Comparison of ENCODE assay signal across 21 cellular contexts in the genomic region with DNA sequence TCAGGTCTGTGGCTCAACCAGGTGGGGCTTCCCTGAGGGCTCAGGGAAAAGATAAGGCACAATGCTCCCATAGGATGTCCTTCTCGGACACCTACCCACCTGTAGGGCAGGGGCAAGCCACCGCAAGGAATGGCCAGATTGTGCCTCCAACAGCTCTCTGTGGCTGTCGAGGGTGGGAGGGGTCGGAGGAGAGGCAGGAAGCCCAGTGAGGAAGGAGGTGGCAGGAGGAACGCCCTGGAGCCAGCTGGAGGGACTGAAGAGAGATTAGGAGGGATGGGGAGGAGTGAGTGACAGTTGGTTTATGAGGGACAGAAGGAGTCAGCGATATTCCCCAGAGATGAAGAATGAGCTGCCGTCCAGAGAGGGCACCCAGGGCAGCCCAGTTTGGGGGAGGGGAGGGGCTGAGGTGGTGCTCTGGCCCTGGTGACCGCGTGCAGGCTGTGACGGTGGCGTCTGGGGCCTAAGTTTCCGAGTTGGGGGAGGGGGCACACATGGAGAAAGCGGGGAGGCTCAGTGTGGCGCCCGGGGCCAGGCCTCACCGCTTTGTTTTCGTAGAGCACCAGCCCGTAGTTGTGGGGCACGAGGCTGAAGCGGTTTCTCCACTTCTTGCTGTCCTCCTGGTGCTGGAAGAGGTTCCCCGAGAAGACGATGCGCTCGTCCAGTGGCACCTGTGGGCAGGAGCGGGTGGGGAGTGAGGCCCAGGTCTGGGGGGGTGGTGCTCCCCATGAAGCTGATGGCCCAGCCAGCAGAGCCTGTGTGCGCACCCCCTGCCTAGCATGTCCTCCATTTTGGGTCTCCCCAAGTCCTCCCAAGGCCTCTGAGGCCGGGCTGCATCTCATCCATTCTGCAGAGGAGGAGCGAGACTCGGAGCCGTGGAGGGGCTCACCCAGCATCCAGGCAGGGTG.
DNase-seq lines count a peak whose midpoint lies in the region; ATAC-seq, FAIRE-seq and TF ChIP-seq lines count a peak whose summit lies in the region.
"Had no signal": no experiment of that assay in that cellular context is flagged by ENCODE, and none has a peak within 500 bp of the region (broad histone marks: within the 10 kb centered on the region; RNA-seq: fewer than 3 reads in every experiment).

No MANE protein-coding gene starts in this region.

- no peak overlapping the region for H3K4ac ChIP-seq in neuronal stem cell (ENCODE audit: low read length)

- DNase-seq in HepG2 (ENCODE audit: low spot score) (no peak), right lobe of liver (no peak), chondrocyte (ENCODE audit: low spot score) (no peak), neuronal stem cell (ENCODE audit: low spot score) (no peak), T-helper 2 cell (no peak), natural killer cell (no peak)
- DNase-seq in stimulated activated CD8-positive, alpha-beta memory T cell treated with anti-CD3 and anti-CD28 coated beads, Interleukin-4, amount 100 ng/mL, for 48 hours: no peak
- DNase-seq: activated CD4-positive, alpha-beta T cell treated with anti-CD3 and anti-CD28 coated beads for 1 hour; activated gamma-delta T cell; CD8-positive, alpha-beta T cell; DND-41; NCI-H1417 treated with DMSO at 0.1 percent for 48 hours; SIG-M5 had no signal

- H3K27ac Mint-ChIP-seq in chondrocyte (ENCODE audit: unreplicated experiment) (peak overlapping the region; percentile 77), natural killer cell (no peak overlapping the region)
- H3K27ac Mint-ChIP-seq: CD8-positive, alpha-beta T cell; natural killer cell treated with Interleukin-12 subunit alpha and Interleukin-12 subunit beta and Interleukin-15 and Interleukin-18, amount 100 ng/mL, for 72 hours; stimulated activated naive CD8-positive, alpha-beta T cell treated with anti-CD3 and anti-CD28 coated beads, Interleukin-15, Interleukin-2, amounts not matched to agents 100 ng/mL and 50 ng/mL, for 24 hours; T-helper 1 cell treated with Interleukin-12 subunit alpha and Interleukin-12 subunit beta and Interleukin-4 antibody, amounts not matched to agents 30 μg/mL and 1 μg/mL, for 36 hours had no signal

- H3K14ac ChIP-seq in neuronal stem cell (ENCODE audit: low read length): no peak overlapping the region

- no TSS peak for BruUV-seq in HepG2 (replicated peaks; lab: Mats Ljungman, UMichigan)

- H3K79me2 ChIP-seq in HepG2 (ENCODE audit: insufficient read depth, low read length): no peaks in the 10 kb centered on the region

- no peak for TF ChIP-seq CTCF in HepG2 (CRISPR knock-in tag; IDR thresholded peaks at IDR 0.05)
- TF ChIP-seq CTCF in right lobe of liver (IDR thresholded peaks at IDR 0.05): no peak
- TF ChIP-seq CTCF in chondrocyte (IDR thresholded peaks at IDR 0.05): no peak
- no peak for TF ChIP-seq CTCF in natural killer cell (IDR thresholded peaks at IDR 0.05)

- TF ChIP-seq EP300 in HepG2 (IDR thresholded peaks at IDR 0.05; ENCODE audit: low read depth in 2 of 2, low read length in 2 of 2) (no peak), HepG2 (CRISPR knock-in tag; IDR thresholded peaks at IDR 0.05; ENCODE audit: borderline replicate concordance) (no peak)

- no peak overlapping the region for H3K4me3 Mint-ChIP-seq in chondrocyte (ENCODE audit: unreplicated experiment)
- no peak overlapping the region for H3K4me3 Mint-ChIP-seq in natural killer cell
- H3K4me3 Mint-ChIP-seq: CD8-positive, alpha-beta T cell; natural killer cell treated with Interleukin-12 subunit alpha and Interleukin-12 subunit beta and Interleukin-15 and Interleukin-18, amount 100 ng/mL, for 72 hours; stimulated activated naive CD8-positive, alpha-beta T cell treated with anti-CD3 and anti-CD28 coated beads, Interleukin-15, Interleukin-2, amounts not matched to agents 100 ng/mL and 50 ng/mL, for 24 hours; T-helper 1 cell treated with Interleukin-12 subunit alpha and Interleukin-12 subunit beta and Interleukin-4 antibody, amounts not matched to agents 30 μg/mL and 1 μg/mL, for 36 hours had no signal

- H3K4me2 ChIP-seq in HepG2 (ENCODE audit: low read depth, low read length) (no peak overlapping the region), neuronal stem cell (ENCODE audit: insufficient read depth, low read length, poor library complexity, severe bottlenecking) (no peak overlapping the region)

- peak overlapping the region; percentile 42 for H2BK5ac ChIP-seq in neuronal stem cell (ENCODE audit: low read length)

- H3K4me1 ChIP-seq in HepG2 (ENCODE audit: insufficient read depth, low read length) (0 out of 2 replicates have a peak, but pooled peaks cover 1% of the 10 kb centered on the region), right lobe of liver (peaks cover 0 to 4% (median 1%) of the 10 kb centered on the region in 4 donors), neuronal stem cell (ENCODE audit: control insufficient read depth in 2 of 2, insufficient read depth in 1 of 2, low read depth in 1 of 2, low read length in 2 of 2) (peaks cover 12 to 17% of the 10 kb centered on the region in 2 donors)

- POLR2A ChIA-PET in HepG2 (lab: Yijun Ruan, JAX): interaction anchor here (1.2 kb wide), 1 partner anchor 19 kb away, joined by 7 read pairs; no protein-coding TSS in a partner anchor

- H2BK120ac ChIP-seq in neuronal stem cell (ENCODE audit: low read depth, low read length): no peak overlapping the region

- intact Hi-C loops in HepG2 (cut with micrococcal nuclease; ENCODE audit: unreplicated experiment) (no loop called here), right lobe of liver (cut with DNase I) (no loop called here), natural killer cell (cut with micrococcal nuclease) (no loop called here)

- peaks cover 71% of the 10 kb centered on the region for H3K4me1 Mint-ChIP-seq in chondrocyte (ENCODE audit: low read depth)
- H3K4me1 Mint-ChIP-seq in natural killer cell: no peaks in the 10 kb centered on the region

- H4K8ac ChIP-seq in neuronal stem cell (ENCODE audit: low read depth, low read length): no peak overlapping the region

- no peak for TF ChIP-seq POLR2A in HepG2 (IDR thresholded peaks at IDR 0.05; ENCODE audit: insufficient read depth in 1 of 2, low read depth in 2 of 2, low read length in 2 of 2)
- TF ChIP-seq POLR2A in right lobe of liver (IDR thresholded peaks at IDR 0.05): no peak

- no peak overlapping the region for H3K9ac ChIP-seq in HepG2 (ENCODE audit: insufficient read depth, low read depth, low read length)
- no peak overlapping the region for H3K9ac ChIP-seq in neuronal stem cell (ENCODE audit: low read depth, low read length, poor library complexity)

- H3K27me3 Mint-ChIP-seq in chondrocyte (ENCODE audit: low read depth) (no peaks in the 10 kb centered on the region), natural killer cell (ENCODE audit: low read depth in 2 of 2) (no peaks in the 10 kb centered on the region)
- H3K27me3 Mint-ChIP-seq: natural killer cell treated with Interleukin-12 subunit alpha and Interleukin-12 subunit beta and Interleukin-15 and Interleukin-18, amount 100 ng/mL, for 72 hours; stimulated activated naive CD8-positive, alpha-beta T cell treated with anti-CD3 and anti-CD28 coated beads, Interleukin-15, Interleukin-2, amounts not matched to agents 100 ng/mL and 50 ng/mL, for 24 hours had no signal

- 93% methylated on average over 15 of the region's 30 CpGs for WGBS in HepG2 (ENCODE audit: low lambda C conversion rate)
- WGBS in right lobe of liver (ENCODE audit: insufficient coverage, low coverage, low lambda C conversion rate, missing lambda C conversion rate): 75% methylated on average over 11 of the region's 30 CpGs
- no CpG with 5 or more reads among the region's 30 CpGs for WGBS in neuronal stem cell (ENCODE audit: extremely low coverage in 2 of 2, insufficient read length in 2 of 2, insufficient replicate concordance in 1 of 2), 2 donors

- ATAC-seq in HepG2 (no peak), right lobe of liver (no peak), GM19328 (IDR thresholded peaks at IDR 0.05; ENCODE audit: unreplicated experiment) (no peak), natural killer cell (no peak)
- ATAC-seq: CD8-positive, alpha-beta T cell; natural killer cell treated with Interleukin-12 subunit alpha and Interleukin-12 subunit beta and Interleukin-15 and Interleukin-18, amount 100 ng/mL, for 72 hours had no signal

- peaks cover 23% of the 10 kb centered on the region for H3K9me3 ChIP-seq in HepG2 (ENCODE audit: low read length)
- peaks cover 0 to 7% (median 0%) of the 10 kb centered on the region in 4 donors for H3K9me3 ChIP-seq in right lobe of liver
- peaks cover 21 to 40% of the 10 kb centered on the region in 2 donors for H3K9me3 ChIP-seq in neuronal stem cell (replicated peaks in 1 of 2; ENCODE audit: control insufficient read depth in 2 of 2, insufficient read depth in 1 of 2, low read depth in 1 of 2, low read length in 2 of 2)

- peak overlapping the region; percentile 82 for H2AK5ac ChIP-seq in neuronal stem cell (ENCODE audit: low read depth, low read length)

- H2BK12ac ChIP-seq in neuronal stem cell (ENCODE audit: low read length): no peak overlapping the region

- no peaks in the 10 kb centered on the region for H3K27me3 ChIP-seq in HepG2 (ENCODE audit: control insufficient read depth in 1 of 2, insufficient read depth in 2 of 2, low read length in 2 of 2)
- H3K27me3 ChIP-seq in right lobe of liver: no peaks in the 10 kb centered on the region
- no peaks in the 10 kb centered on the region for H3K27me3 ChIP-seq in neuronal stem cell (ENCODE audit: control insufficient read depth in 3 of 3, insufficient read depth in 3 of 3, low read depth in 1 of 3, low read length in 3 of 3)

- FAIRE-seq in HepG2 (lab: Jason Lieb, UNC): no peak
- FAIRE-seq: colon, frontal cortex, HTR-8/SVneo had no signal

- peaks cover 39% of the 10 kb centered on the region for H3K36me3 Mint-ChIP-seq in chondrocyte (ENCODE audit: low read depth)
- no peaks in the 10 kb centered on the region for H3K36me3 Mint-ChIP-seq in natural killer cell

- peak overlapping the region; percentile 55 for H3K18ac ChIP-seq in neuronal stem cell (ENCODE audit: low read length)

- H2AFZ ChIP-seq in HepG2 (ENCODE audit: low read length) (no peak overlapping the region), neuronal stem cell (ENCODE audit: low read length) (no peak overlapping the region)

- H3K36me3 ChIP-seq in HepG2 (replicated peaks in 1 of 2; ENCODE audit: control insufficient read depth in 1 of 2, insufficient read depth in 2 of 2, low read length in 2 of 2) (peaks cover 16 to 60% of the 10 kb centered on the region in 2 experiments), right lobe of liver (peaks cover 0 to 2% (median 0%) of the 10 kb centered on the region in 4 donors), neuronal stem cell (replicated peaks in 1 of 2; ENCODE audit: control insufficient read depth in 2 of 2, insufficient read depth in 2 of 2, low read length in 2 of 2) (peaks cover 12 to 31% of the 10 kb centered on the region in 2 donors)

- H2BK15ac ChIP-seq in neuronal stem cell (ENCODE audit: low read length): no peak overlapping the region

- in situ Hi-C loops in HepG2 (cut with HindIII; ENCODE audit: extremely low pct_ligation_motif_present, low pct_unique_long_range_greater_than_20kb): no loop called here

- TF ChIP-seq RAD21 in HepG2 (CRISPR knock-in tag; IDR thresholded peaks at IDR 0.05): no peak

- peaks cover 5% of the 10 kb centered on the region for H3K79me1 ChIP-seq in neuronal stem cell (ENCODE audit: low read depth, low read length)

- peaks cover 4% of the 10 kb centered on the region for H3K9me3 Mint-ChIP-seq in chondrocyte (ENCODE audit: low read depth)
- peaks cover 0 to 4% of the 10 kb centered on the region in 2 donors for H3K9me3 Mint-ChIP-seq in natural killer cell
- H3K9me3 Mint-ChIP-seq: CD8-positive, alpha-beta T cell; natural killer cell treated with Interleukin-12 subunit alpha and Interleukin-12 subunit beta and Interleukin-15 and Interleukin-18, amount 100 ng/mL, for 72 hours had no signal

- H3K23ac ChIP-seq in neuronal stem cell (ENCODE audit: low read depth, low read length, poor library complexity): no peak overlapping the region

- CTCF ChIA-PET in HepG2 (lab: Yijun Ruan, JAX; ENCODE audit: low intra/inter-chr PET ratio, low total read pairs): interaction anchor here (2.2 kb wide), 1 partner anchor 60 kb away, joined by 10 read pairs; no protein-coding TSS in a partner anchor

- no peaks in the 10 kb centered on the region for H4K20me1 ChIP-seq in HepG2 (ENCODE audit: insufficient read depth, low read length)

- no peak overlapping the region for H4K91ac ChIP-seq in neuronal stem cell (ENCODE audit: low read depth, low read length, poor library complexity)

- no peak overlapping the region for H3K27ac ChIP-seq in HepG2 (ENCODE audit: extremely low read length, insufficient read depth, low read length)
- H3K27ac ChIP-seq in right lobe of liver: no peak overlapping the region
- H3K27ac ChIP-seq in neuronal stem cell (replicated peaks; ENCODE audit: low read length): no peak overlapping the region

- H3K4me3 ChIP-seq in HepG2 (replicated peaks in 1 of 3; ENCODE audit: insufficient read depth in 1 of 3, low read depth in 2 of 3, low read length in 3 of 3) (no peak overlapping the region), right lobe of liver (no peak overlapping the region), neuronal stem cell (ENCODE audit: low read length in 2 of 2) (peak overlapping the region in 1 of 2 donors; percentile 23)
- H3K4me3 ChIP-seq: lung had no signal
